In the genomic region with DNA sequence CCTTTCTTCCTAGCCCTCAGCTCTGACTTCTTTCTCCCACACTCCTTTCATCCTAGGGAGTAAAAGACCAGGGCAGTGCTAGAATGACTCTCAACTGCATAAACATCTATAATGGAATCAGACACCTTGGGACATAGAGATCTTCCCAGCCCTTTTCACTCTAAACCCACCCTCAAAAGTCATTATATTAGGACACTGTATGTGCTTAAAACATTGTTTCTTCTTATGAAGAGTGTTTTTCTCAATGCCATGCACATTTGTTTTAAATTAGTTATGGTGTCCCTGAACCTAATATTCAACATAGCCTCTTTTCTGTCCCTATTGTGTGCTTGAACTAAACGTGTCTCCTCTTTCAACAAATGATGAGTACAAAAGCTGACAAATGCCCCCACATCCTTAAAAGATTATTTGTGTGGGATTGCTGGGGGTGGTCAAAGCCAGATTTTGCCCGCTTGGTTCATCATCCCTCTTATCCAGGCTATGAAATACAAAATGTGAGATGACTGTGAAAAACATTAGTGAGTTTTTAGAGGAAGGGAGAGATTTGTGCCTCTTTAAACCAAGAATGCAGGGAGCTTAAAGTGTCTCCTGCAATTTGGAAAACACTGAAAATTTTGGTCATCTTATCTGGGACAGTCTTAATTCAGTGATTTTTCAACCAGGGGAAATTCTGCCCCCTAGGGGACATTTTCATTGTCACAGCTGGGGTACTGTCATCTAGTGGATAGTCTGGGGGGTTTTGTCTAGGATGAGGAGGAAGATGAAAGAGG, we compare ENCODE assay signal across 8 cellular contexts. TPM values are rescaled to one million over a fixed set of nuclear protein-coding genes. Genes with fewer than 3 reads are reported as not detected.
DNase-seq lines count a peak whose midpoint lies in the region; ATAC-seq, FAIRE-seq and TF ChIP-seq lines count a peak whose summit lies in the region.

No MANE protein-coding gene starts in this region.

- H4K20me1 ChIP-seq in K562 (replicated peaks; ENCODE audit: control insufficient read depth, insufficient read depth, low read length) = no peaks in the 10 kb centered on the region; the same call in 1 of the 2 replicates

- H3K27me3 Mint-ChIP-seq in neural crest cell (ENCODE audit: low read depth) = peaks cover 7% of the 10 kb centered on the region

- H3K27me3 ChIP-seq in K562 (ENCODE audit: control insufficient read depth in 2 of 2, insufficient read depth in 2 of 2, low read length in 2 of 2) = no peaks in the 10 kb centered on the region

- no peaks in the 10 kb centered on the region for H3K9me3 Mint-ChIP-seq in neural crest cell

- no peaks in the 10 kb centered on the region for H3K79me2 ChIP-seq in K562 (ENCODE audit: control insufficient read depth, insufficient read depth, low read length)

- no TSS peak for BruUV-seq in K562 (replicated peaks; lab: Mats Ljungman, UMichigan)

- H3K36me3 Mint-ChIP-seq in neural crest cell (ENCODE audit: low read depth) = no peaks in the 10 kb centered on the region

- POLR2A ChIA-PET in K562 (lab: Yijun Ruan, JAX) = no interaction called here

- no peaks in the 10 kb centered on the region for H3K9me1 ChIP-seq in K562 (ENCODE audit: control insufficient read depth, insufficient read depth, low read length)

- ATAC-seq in K562 = peak; percentile 84
- no peak for ATAC-seq in HG03175 (IDR thresholded peaks at IDR 0.05; ENCODE audit: unreplicated experiment)
- ATAC-seq in Right ventricle myocardium superior (ENCODE audit: poor library complexity) = no peak

- CTCF ChIA-PET in K562 (lab: Yijun Ruan, JAX; ENCODE audit: low intra/inter-chr PET ratio) = interaction anchor here (0.5 kb wide), 1 partner anchor 67 kb away, joined by 3 read pairs; no protein-coding TSS in a partner anchor

- FAIRE-seq in K562 (lab: Jason Lieb, UNC) = peak; percentile 58

- WGBS in K562 (ENCODE audit: insufficient coverage, low coverage, missing lambda C conversion rate) = 0% methylated on average over 2 of the region's 2 CpGs

- no peak overlapping the region for H2AFZ ChIP-seq in K562 (ENCODE audit: low read depth, low read length)

- no peak overlapping the region for H3K9ac ChIP-seq in K562 (ENCODE audit: insufficient read depth in 1 of 2, low read depth in 2 of 2, low read length in 2 of 2)

- no peak overlapping the region for H3K4me2 ChIP-seq in K562 (ENCODE audit: insufficient read depth, low read length)

- no peak for TF ChIP-seq EP300 in K562 (IDR thresholded peaks at IDR 0.05; ENCODE audit: low read length)

- intact Hi-C loops in K562 (cut with micrococcal nuclease) (loop anchor here (5.0 kb wide), 1 partner anchor 163 kb away; no protein-coding TSS in a partner anchor), Right ventricle myocardium superior (cut with DNase I) (no loop called here)

- no peak overlapping the region for H3K27ac Mint-ChIP-seq in neural crest cell (ENCODE audit: unreplicated experiment)

- H3K4me3 ChIP-seq in K562 = no peak overlapping the region

- DNase-seq in GDM1 (lab: John Stamatoyannopoulos, UW) = peak; percentile 5
- DNase-seq in Kasumi-1 (lab: John Stamatoyannopoulos, UW) = peak; percentile 4 to 46
- DNase-seq in K562 (ENCODE audit: extremely low read depth in 1 of 4, low spot score in 3 of 4) = peak; percentile 34 to 43 (median 42)
- no peak for DNase-seq in neural crest cell (ENCODE audit: low read depth, low spot score)
- no peak for DNase-seq in amniotic stem cell (lab: John Stamatoyannopoulos, UW)
- DNase-seq in Right ventricle myocardium superior = no peak

- no peaks in the 10 kb centered on the region for H3K4me1 ChIP-seq in K562 (replicated peaks in 1 of 2; ENCODE audit: control insufficient read depth in 2 of 2, insufficient read depth in 2 of 2, low read length in 2 of 2)

- no peak overlapping the region for H3K27ac ChIP-seq in 22Rv1
- no peak overlapping the region for H3K27ac ChIP-seq in K562 (ENCODE audit: extremely low read depth, low read depth, low read length)

- in situ Hi-C loops in K562 (cut with MboI) = loop anchor here (25.0 kb wide), 1 partner anchor 482 kb away; no protein-coding TSS in a partner anchor

- no peaks in the 10 kb centered on the region for H3K4me1 Mint-ChIP-seq in neural crest cell

- TF ChIP-seq CTCF in 22Rv1 (IDR thresholded peaks at IDR 0.05) (peak; percentile 71), K562 (IDR thresholded peaks at IDR 0.05 in 2 of 3, conservative IDR thresholded peaks at IDR 0.05 in 1 of 3; ENCODE audit: insufficient read depth in 2 of 3, low read depth in 1 of 3, low read length in 3 of 3) (peak; percentile 49 to 78 (median 64)), neural crest cell (conservative IDR thresholded peaks at IDR 0.05) (peak; percentile 55)

- TF ChIP-seq RAD21 in K562 (CRISPR knock-in tag; conservative IDR thresholded peaks at IDR 0.05 in 1 of 2, IDR thresholded peaks at IDR 0.05 in 1 of 2) = peak; percentile 16 to 52; a peak in 2 of 4 replicates

- no peak overlapping the region for H3K4me3 Mint-ChIP-seq in neural crest cell

- TF ChIP-seq POLR2A in K562 (conservative IDR thresholded peaks at IDR 0.05) = no peak

- H3K36me3 ChIP-seq in K562 (ENCODE audit: control insufficient read depth, insufficient read depth, low read length) = no peaks in the 10 kb centered on the region

- H3K9me3 ChIP-seq in K562 (replicated peaks; ENCODE audit: control insufficient read depth, insufficient read depth, low read depth, low read length) = no peaks in the 10 kb centered on the region

TF ChIP-seq in K562, 482 proteins besides CTCF, POLR2A, EP300 and RAD21 (continues in another document):
- TF ChIP-seq TGIF2 (CRISPR knock-in tag; IDR thresholded peaks at IDR 0.05) (no peak), DIDO1 (tag; IDR thresholded peaks at IDR 0.05; ENCODE audit: low read depth) (no peak), ZC3H11A (IDR thresholded peaks at IDR 0.05; ENCODE audit: low read depth, low read length) (no peak), FOXJ3 (CRISPR knock-in tag; IDR thresholded peaks at IDR 0.05) (no peak)

RNA-seq across cellular contexts. Expression of a gene that starts 29.0 kb away (rescaled TPM):
- total RNA-seq in K562 (2011; cell fraction: chromatin; rRNA removed; ENCODE audit: low replicate concordance) = not detected in 2 replicates
- not detected in 2 replicates for total RNA-seq in K562 (2011; cell fraction: nucleolus; rRNA removed)
- not detected in 2 replicates for total RNA-seq in K562 (2011; cell fraction: nucleoplasm; rRNA removed)
- 0.05 and 0.08 TPM in 2 replicates for total RNA-seq in K562 (2014; rRNA removed)
- 0.44 and 0.67 TPM in 2 replicates for total RNA-seq in K562 (2014; rRNA removed; fragmentation: Illumina TruSeq; extraction: Trizol)
- 0.30 and 0.33 TPM in 2 replicates for total RNA-seq in K562 (2015; rRNA removed; fragmentation: Illumina TruSeq; extraction: Trizol)
- 0.47 and 1.4 TPM in 2 replicates for total RNA-seq in K562 (2021)
- 0.03 TPM in 1 of 2 replicates, not detected in the other for polyA plus RNA-seq in K562 (2011; rRNA removed)
- polyA plus RNA-seq in K562 (2011; cell fraction: cytosol; rRNA removed) = 0.04 TPM in 1 of 2 replicates, not detected in the other
- not detected in 2 replicates for polyA plus RNA-seq in K562 (2011; cell fraction: nucleus; rRNA removed)
- polyA plus RNA-seq in K562 (2012) = 0.39 and 0.69 TPM in 2 replicates
- polyA plus RNA-seq in K562 (2014; fragmentation: Illumina TruSeq; extraction: Trizol) = 0.54 and 0.72 TPM in 2 replicates
- polyA plus RNA-seq in K562 (2014; fragmentation: Nextera tagmentation; extraction: Ambion mirVana) = 1 to 10 TPM in 1 of 2 experiments, under 1 TPM in 1; 0.83 to 1.0 TPM
- 0.20 and 0.24 TPM in 2 replicates for polyA plus RNA-seq in K562 (2014; rRNA removed)
- polyA minus RNA-seq in K562 (2011; rRNA and poly(A)+ RNA removed) = not detected in 2 replicates
- polyA minus RNA-seq in K562 (2011; cell fraction: cytosol; rRNA and poly(A)+ RNA removed) = not detected in 2 replicates
- polyA minus RNA-seq in K562 (2011; cell fraction: nucleus; rRNA and poly(A)+ RNA removed) = not detected in 2 replicates
- not detected in 2 replicates for total RNA-seq in neural crest cell
- not detected for total RNA-seq in Right ventricle myocardium superior

RNA-seq across cellular contexts. Expression of a gene that starts 36.4 kb away (rescaled TPM):
- not detected in 2 replicates for total RNA-seq in K562 (2011; cell fraction: chromatin; rRNA removed; ENCODE audit: low replicate concordance)
- total RNA-seq in K562 (2011; cell fraction: nucleolus; rRNA removed) = not detected in 2 replicates
- total RNA-seq in K562 (2011; cell fraction: nucleoplasm; rRNA removed) = not detected in 2 replicates
- total RNA-seq in K562 (2014; rRNA removed) (not detected in 2 replicates), K562 (2014; rRNA removed; fragmentation: Illumina TruSeq; extraction: Trizol) (not detected in 2 replicates), K562 (2015; rRNA removed; fragmentation: Illumina TruSeq; extraction: Trizol) (not detected in 2 replicates), K562 (2021) (not detected in 2 replicates), neural crest cell (not detected in 2 replicates), Right ventricle myocardium superior (not detected)
- polyA plus RNA-seq in K562 (2011; rRNA removed) (not detected in 2 replicates), K562 (2014; fragmentation: Illumina TruSeq; extraction: Trizol) (not detected in 2 replicates), K562 (2014; fragmentation: Nextera tagmentation; extraction: Ambion mirVana) (not detected), K562 (2014; rRNA removed) (not detected in 2 replicates)
- not detected in 2 replicates for polyA plus RNA-seq in K562 (2011; cell fraction: cytosol; rRNA removed)
- not detected in 2 replicates for polyA plus RNA-seq in K562 (2011; cell fraction: nucleus; rRNA removed)
- not detected in 2 replicates for polyA plus RNA-seq in K562 (2012)
- polyA minus RNA-seq in K562 (2011; rRNA and poly(A)+ RNA removed) = not detected in 2 replicates
- not detected in 2 replicates for polyA minus RNA-seq in K562 (2011; cell fraction: cytosol; rRNA and poly(A)+ RNA removed)
- not detected in 2 replicates for polyA minus RNA-seq in K562 (2011; cell fraction: nucleus; rRNA and poly(A)+ RNA removed)

Comparison
In these comparisons a context has a peak if more than half of its experiments do, and no peak if none do; other contexts are left out.
1. DNase-seq: peak in GDM1 (single experiment), Kasumi-1 (2 of 2) and K562 (4 of 4); none in neural crest cell (single experiment), amniotic stem cell (single experiment) and Right ventricle myocardium superior (single experiment).
2. Peak in every context shown above with its lines, with median percentiles within 50 percentile points of each other: CTCF ChIP-seq.